ENCODE assay signal across 21 cellular contexts in genomic region chr4:2390780-2391490, GRCh38. TPM values are rescaled to one million over a fixed set of nuclear protein-coding genes. Genes with fewer than 3 reads are reported as not detected.
A peak's percentile ranks its signal among the peaks of the same experiment; 100 is the strongest.
DNase-seq lines count a peak whose midpoint lies in the region; ATAC-seq and TF ChIP-seq lines count a peak whose summit lies in the region.
"Had no signal": no experiment of that assay in that cellular context is flagged by ENCODE, and none has a peak within 500 bp of the region (broad histone marks: within the 10 kb centered on the region; RNA-seq: fewer than 3 reads in every experiment).

No MANE protein-coding gene starts in this region.

- DNase-seq in T-helper 17 cell (no peak), mesenchymal stem cell (no peak), PC-9 (no peak), NK-92 (lab: John Stamatoyannopoulos, UW; ENCODE audit: unreplicated experiment) (no peak), left cardiac atrium (no peak), gastrocnemius medialis (no peak)
- DNase-seq: activated CD8-positive, alpha-beta memory T cell treated with anti-CD3 and anti-CD28 coated beads, Interleukin-2, amount 50 U/mL, for 4 hours; central memory CD4-positive, alpha-beta T cell; NCI-H1092 treated with DMSO at 0.1 percent for 48 hours; NCI-H524 treated with DMSO at 0.1 percent for 48 hours; right lobe of liver; SHP77 treated with DMSO at 0.1 percent for 48 hours; stimulated activated naive CD4-positive, alpha-beta T cell treated with Interleukin-2 at 50 U/mL for 16 hours; uterus had no signal

- no peaks in the 10 kb centered on the region for H3K36me3 Mint-ChIP-seq in T-helper 17 cell (ENCODE audit: low read depth)
- H3K36me3 Mint-ChIP-seq: activated naive CD4-positive, alpha-beta T cell treated with anti-CD3 and anti-CD28 coated beads, Interleukin-2, amount 50 U/mL, for 72 hours had no signal

- no peaks in the 10 kb centered on the region for H3K9me3 ChIP-seq in BLaER1 treated with 17β-estradiol and CSF1 and Interleukin-3, amounts not matched to agents 10 nM and 100 nM (replicated peaks in 1 of 11)
- H3K9me3 ChIP-seq in HUES6 (ENCODE audit: control insufficient read depth, insufficient read depth, low read depth, low read length) (no peaks in the 10 kb centered on the region), T-helper 17 cell (ENCODE audit: control insufficient read depth, low read length, poor library complexity, severe bottlenecking) (no peaks in the 10 kb centered on the region), mesenchymal stem cell (ENCODE audit: control insufficient read depth, low read length) (no peaks in the 10 kb centered on the region), PC-9 (ENCODE audit: insufficient read depth, low read depth) (no peaks in the 10 kb centered on the region), gastrocnemius medialis (no peaks in the 10 kb centered on the region)
- H3K9me3 ChIP-seq: right lobe of liver, uterus had no signal

- H3K36me3 ChIP-seq in BLaER1 treated with 17β-estradiol and CSF1 and Interleukin-3, amounts not matched to agents 10 nM and 100 nM = no peaks in the 10 kb centered on the region
- H3K36me3 ChIP-seq in HUES6 (ENCODE audit: control insufficient read depth, insufficient read depth, low read length) = no peaks in the 10 kb centered on the region
- H3K36me3 ChIP-seq in mesenchymal stem cell (ENCODE audit: control insufficient read depth in 1 of 2, insufficient read depth in 2 of 2, low read depth in 1 of 2, low read length in 2 of 2) = peaks cover 0 to 19% of the 10 kb centered on the region in 2 experiments
- no peaks in the 10 kb centered on the region for H3K36me3 ChIP-seq in PC-9 (ENCODE audit: low read depth)
- H3K36me3 ChIP-seq in gastrocnemius medialis = no peaks in the 10 kb centered on the region
- H3K36me3 ChIP-seq: right lobe of liver, uterus had no signal

- H2AFZ ChIP-seq in mesenchymal stem cell (ENCODE audit: low read depth, low read length) (peak overlapping the region; percentile 18), PC-9 (no peak overlapping the region)

- H3K27me3 ChIP-seq in BLaER1 treated with 17β-estradiol and CSF1 and Interleukin-3, amounts not matched to agents 10 nM and 100 nM = peaks cover 48 to 72% (median 67%) of the 10 kb centered on the region in 11 experiments
- H3K27me3 ChIP-seq in HUES6 (ENCODE audit: control insufficient read depth, insufficient read depth, low read length) (peaks cover 37% of the 10 kb centered on the region; the same call in 1 of the 2 replicates), mesenchymal stem cell (ENCODE audit: control insufficient read depth in 1 of 2, insufficient read depth in 1 of 2, low read length in 2 of 2) (peaks cover 0 to 51% of the 10 kb centered on the region in 2 experiments), PC-9 (ENCODE audit: insufficient read depth, low read depth) (peaks cover 5% of the 10 kb centered on the region; the same call in 1 of the 2 replicates), gastrocnemius medialis (no peaks in the 10 kb centered on the region)
- H3K27me3 ChIP-seq: right lobe of liver, uterus had no signal

- H3K79me2 ChIP-seq in PC-9 (ENCODE audit: low read depth) = no peaks in the 10 kb centered on the region

- peak overlapping the region in 2 of 11 experiments; percentile 19 to 31; a peak in 3 of 22 replicates for H3K9ac ChIP-seq in BLaER1 treated with 17β-estradiol and CSF1 and Interleukin-3, amounts not matched to agents 10 nM and 100 nM
- H3K9ac ChIP-seq in HUES6 (ENCODE audit: low read length) = no peak overlapping the region
- no peak overlapping the region for H3K9ac ChIP-seq in mesenchymal stem cell (ENCODE audit: low read length)

- no peaks in the 10 kb centered on the region for H3F3A ChIP-seq in PC-9 (ENCODE audit: insufficient read depth, low read depth)

- 46% methylated on average over 18 of the region's 20 CpGs for WGBS in mesenchymal stem cell

- TF ChIP-seq POLR2A in gastrocnemius medialis (IDR thresholded peaks at IDR 0.05) = no peak

- no peak overlapping the region for H4K8ac ChIP-seq in mesenchymal stem cell (ENCODE audit: low read length)

- in situ Hi-C loops in gastrocnemius medialis (cut with MboI; ENCODE audit: low sequenced_read_pairs in 4 of 4) = no loop called here

- POLR2A ChIA-PET in PC-9 (lab: Charles Lee; ENCODE audit: unreplicated experiment) = no interaction called here

- intact Hi-C loops in PC-9 (cut with micrococcal nuclease; ENCODE audit: unreplicated experiment) = no loop called here
- intact Hi-C loops in left cardiac atrium (cut with DNase I) = no loop called here
- intact Hi-C loops in gastrocnemius medialis (cut with DNase I; ENCODE audit: low total_unique reads) = no loop called here

- H2BK120ac ChIP-seq in mesenchymal stem cell (ENCODE audit: low read depth, low read length) = no peak overlapping the region

- peaks cover 0 to 88% (median 11%) of the 10 kb centered on the region in 11 experiments; a peak in 10 of 22 replicates for H4K20me1 ChIP-seq in BLaER1 treated with 17β-estradiol and CSF1 and Interleukin-3, amounts not matched to agents 10 nM and 100 nM
- H4K20me1 ChIP-seq in PC-9 (ENCODE audit: insufficient read depth) = no peaks in the 10 kb centered on the region

- peak overlapping the region; percentile 42 for H2AK5ac ChIP-seq in mesenchymal stem cell (ENCODE audit: low read length, severe bottlenecking)

- no peak overlapping the region for H3K18ac ChIP-seq in mesenchymal stem cell (ENCODE audit: low read depth in 1 of 2, low read length in 2 of 2)

- no peak overlapping the region for H4K91ac ChIP-seq in mesenchymal stem cell (ENCODE audit: low read length)

- H3K4me1 ChIP-seq in BLaER1 treated with 17β-estradiol and CSF1 and Interleukin-3, amounts not matched to agents 10 nM and 100 nM = peaks cover 16 to 49% (median 24%) of the 10 kb centered on the region in 10 experiments
- peaks cover 43% of the 10 kb centered on the region for H3K4me1 ChIP-seq in HUES6 (ENCODE audit: control insufficient read depth, insufficient read depth, low read length)
- H3K4me1 ChIP-seq in mesenchymal stem cell (ENCODE audit: control insufficient read depth, insufficient read depth, low read depth, low read length) = peaks cover 58% of the 10 kb centered on the region
- no peaks in the 10 kb centered on the region for H3K4me1 ChIP-seq in PC-9 (replicated peaks; ENCODE audit: insufficient read depth)
- peaks cover 10 to 12% of the 10 kb centered on the region in 2 donors for H3K4me1 ChIP-seq in gastrocnemius medialis
- H3K4me1 ChIP-seq: uterus had no signal

- H3K79me1 ChIP-seq in mesenchymal stem cell (replicated peaks; ENCODE audit: low read length, poor library complexity, severe bottlenecking) = peaks cover 19% of the 10 kb centered on the region

- H3K4me3 Mint-ChIP-seq in T-helper 17 cell = peak overlapping the region; percentile 79

- H3K4ac ChIP-seq in mesenchymal stem cell (ENCODE audit: low read depth in 1 of 2, low read length in 2 of 2) = no peak overlapping the region

- H3K27me3 Mint-ChIP-seq in T-helper 17 cell = no peaks in the 10 kb centered on the region

- BruUV-seq in PC-9 (replicated peaks; lab: Mats Ljungman, UMichigan) = no TSS peak

- ATAC-seq in T-helper 17 cell (no peak), left cardiac atrium (no peak), gastrocnemius medialis (no peak)
- ATAC-seq: activated naive CD4-positive, alpha-beta T cell treated with anti-CD3 and anti-CD28 coated beads, Interleukin-2, amount 50 U/mL, for 72 hours; right lobe of liver had no signal

- peak overlapping the region; percentile 60 for H3K27ac Mint-ChIP-seq in T-helper 17 cell
- H3K27ac Mint-ChIP-seq: activated naive CD4-positive, alpha-beta T cell treated with anti-CD3 and anti-CD28 coated beads, Interleukin-2, amount 50 U/mL, for 72 hours had no signal

- no peak overlapping the region for H2BK12ac ChIP-seq in mesenchymal stem cell (ENCODE audit: low read length in 2 of 2)

- H3K4me3 ChIP-seq in BLaER1 treated with 17β-estradiol and CSF1 and Interleukin-3, amounts not matched to agents 10 nM and 100 nM = no peak overlapping the region
- H3K4me3 ChIP-seq in HUES6 (ENCODE audit: low read depth, low read length) (peak overlapping the region; percentile 10), mesenchymal stem cell (ENCODE audit: insufficient read depth in 1 of 2, low read depth in 1 of 2, low read length in 2 of 2) (no peak overlapping the region), PC-9 (no peak overlapping the region), gastrocnemius medialis (no peak overlapping the region)
- H3K4me3 ChIP-seq: right lobe of liver, uterus had no signal

- no peaks in the 10 kb centered on the region for H3K9me2 ChIP-seq in PC-9 (ENCODE audit: insufficient read depth)

- TF ChIP-seq CTCF in PC-9 (conservative IDR thresholded peaks at IDR 0.05) (no peak), gastrocnemius medialis (IDR thresholded peaks at IDR 0.05 in 4 of 5, conservative IDR thresholded peaks at IDR 0.05 in 1 of 5) (no peak)

- no peak overlapping the region for H3K14ac ChIP-seq in mesenchymal stem cell (ENCODE audit: low read length in 2 of 2)

- H2BK15ac ChIP-seq in mesenchymal stem cell (ENCODE audit: low read depth, poor library complexity, severe bottlenecking) = no peak overlapping the region

- no peak overlapping the region for H3K23ac ChIP-seq in mesenchymal stem cell (ENCODE audit: low read length in 2 of 2)

- no peak overlapping the region for H3K27ac ChIP-seq in BLaER1 treated with 17β-estradiol and CSF1 and Interleukin-3, amounts not matched to agents 10 nM and 100 nM
- no peak overlapping the region for H3K27ac ChIP-seq in HUES6 (ENCODE audit: low read depth, low read length)
- H3K27ac ChIP-seq in mesenchymal stem cell (ENCODE audit: low read length, poor library complexity, severe bottlenecking) = peak overlapping the region; percentile 69
- no peak overlapping the region for H3K27ac ChIP-seq in PC-9
- H3K27ac ChIP-seq in gastrocnemius medialis = no peak overlapping the region
- H3K27ac ChIP-seq: right lobe of liver, uterus had no signal

- H2BK5ac ChIP-seq in mesenchymal stem cell (ENCODE audit: low read depth, low read length, poor library complexity, severe bottlenecking) = peak overlapping the region; percentile 3

- peaks cover 46% of the 10 kb centered on the region for H3K4me1 Mint-ChIP-seq in T-helper 17 cell

- CTCF ChIA-PET in PC-9 (lab: Charles Lee) = no interaction called here

- H3K4me2 ChIP-seq in BLaER1 treated with 17β-estradiol and CSF1 and Interleukin-3, amounts not matched to agents 10 nM and 100 nM = peak overlapping the region; percentile 27 to 79 (median 46); a peak in 20 of 22 replicates
- no peak overlapping the region for H3K4me2 ChIP-seq in mesenchymal stem cell (ENCODE audit: low read length, poor library complexity, severe bottlenecking)
- no peak overlapping the region for H3K4me2 ChIP-seq in PC-9

RNA-seq across cellular contexts. Expression of gene ZFYVE28, which starts 27.5 kb away (rescaled TPM):
- 10 to 100 TPM; 49.4 to 63.6 TPM for total RNA-seq in T-helper 17 cell
- 1.0 TPM for polyA plus RNA-seq in mesenchymal stem cell (2013, experiment 1 of 2)
- polyA plus RNA-seq in mesenchymal stem cell (2013, experiment 2 of 2) = 1.2 TPM
- total RNA-seq in PC-9 (2021) = 12.9 and 13.6 TPM in 2 replicates
- 1 to 10 TPM; 5.2 to 7.2 TPM for total RNA-seq in left cardiac atrium
- 1 to 10 TPM; 1.8 to 6.0 (median 3.4) TPM for total RNA-seq in gastrocnemius medialis

RNA-seq across cellular contexts. Expression of gene CFAP99, which starts 27.8 kb away (rescaled TPM):
- total RNA-seq in T-helper 17 cell (under 1 TPM; 0.32 to 0.63 TPM), PC-9 (2021) (0.48 and 0.85 TPM in 2 replicates), left cardiac atrium (not detected), gastrocnemius medialis (not detected)
- 0.03 TPM for polyA plus RNA-seq in mesenchymal stem cell (2013, experiment 1 of 2)
- polyA plus RNA-seq in mesenchymal stem cell (2013, experiment 2 of 2) = not detected
- total RNA-seq: activated naive CD4-positive, alpha-beta T cell treated with anti-CD3 and anti-CD28 coated beads, Interleukin-2, amount 50 U/mL, for 72 hours; Daoy; kidney epithelial cell had no signal
- polyA plus RNA-seq: BJ, neural cell had no signal

Comparison
In these comparisons a context has a peak if more than half of its experiments do, and no peak if none do; other contexts are left out.
1. H3K4me2 ChIP-seq: peak in BLaER1 treated with 17β-estradiol and CSF1 and Interleukin-3, amounts not matched to agents 10 nM and 100 nM (11 of 11); none in mesenchymal stem cell (single experiment) and PC-9 (single experiment).